1 cellular context compared by ENCODE assay signal in the genomic region with DNA sequence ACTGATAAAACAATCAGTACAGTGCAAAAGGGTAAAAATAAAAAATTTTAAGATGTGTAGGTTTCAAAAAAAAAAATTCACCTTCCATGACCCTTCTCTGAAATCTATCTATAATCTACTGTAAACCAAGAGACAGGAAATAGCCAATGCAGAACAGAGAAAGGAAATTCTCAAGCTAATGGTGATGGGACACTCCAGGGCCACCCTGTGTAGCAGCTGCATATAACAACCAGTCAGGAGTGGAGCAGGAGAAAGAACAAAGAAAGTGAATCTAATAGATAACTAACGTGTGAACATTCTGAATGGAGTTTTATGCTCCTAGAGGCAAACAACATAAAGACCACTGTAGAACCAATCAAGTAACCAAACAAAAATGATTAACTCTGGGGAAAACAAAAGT.
TF ChIP-seq lines count a peak whose summit lies in the region.

No MANE protein-coding gene starts in this region.

TF ChIP-seq in WTC11, 78 proteins besides CTCF, POLR2A, EP300 and RAD21 (continued from another document):
- TF ChIP-seq, protein P1, sequence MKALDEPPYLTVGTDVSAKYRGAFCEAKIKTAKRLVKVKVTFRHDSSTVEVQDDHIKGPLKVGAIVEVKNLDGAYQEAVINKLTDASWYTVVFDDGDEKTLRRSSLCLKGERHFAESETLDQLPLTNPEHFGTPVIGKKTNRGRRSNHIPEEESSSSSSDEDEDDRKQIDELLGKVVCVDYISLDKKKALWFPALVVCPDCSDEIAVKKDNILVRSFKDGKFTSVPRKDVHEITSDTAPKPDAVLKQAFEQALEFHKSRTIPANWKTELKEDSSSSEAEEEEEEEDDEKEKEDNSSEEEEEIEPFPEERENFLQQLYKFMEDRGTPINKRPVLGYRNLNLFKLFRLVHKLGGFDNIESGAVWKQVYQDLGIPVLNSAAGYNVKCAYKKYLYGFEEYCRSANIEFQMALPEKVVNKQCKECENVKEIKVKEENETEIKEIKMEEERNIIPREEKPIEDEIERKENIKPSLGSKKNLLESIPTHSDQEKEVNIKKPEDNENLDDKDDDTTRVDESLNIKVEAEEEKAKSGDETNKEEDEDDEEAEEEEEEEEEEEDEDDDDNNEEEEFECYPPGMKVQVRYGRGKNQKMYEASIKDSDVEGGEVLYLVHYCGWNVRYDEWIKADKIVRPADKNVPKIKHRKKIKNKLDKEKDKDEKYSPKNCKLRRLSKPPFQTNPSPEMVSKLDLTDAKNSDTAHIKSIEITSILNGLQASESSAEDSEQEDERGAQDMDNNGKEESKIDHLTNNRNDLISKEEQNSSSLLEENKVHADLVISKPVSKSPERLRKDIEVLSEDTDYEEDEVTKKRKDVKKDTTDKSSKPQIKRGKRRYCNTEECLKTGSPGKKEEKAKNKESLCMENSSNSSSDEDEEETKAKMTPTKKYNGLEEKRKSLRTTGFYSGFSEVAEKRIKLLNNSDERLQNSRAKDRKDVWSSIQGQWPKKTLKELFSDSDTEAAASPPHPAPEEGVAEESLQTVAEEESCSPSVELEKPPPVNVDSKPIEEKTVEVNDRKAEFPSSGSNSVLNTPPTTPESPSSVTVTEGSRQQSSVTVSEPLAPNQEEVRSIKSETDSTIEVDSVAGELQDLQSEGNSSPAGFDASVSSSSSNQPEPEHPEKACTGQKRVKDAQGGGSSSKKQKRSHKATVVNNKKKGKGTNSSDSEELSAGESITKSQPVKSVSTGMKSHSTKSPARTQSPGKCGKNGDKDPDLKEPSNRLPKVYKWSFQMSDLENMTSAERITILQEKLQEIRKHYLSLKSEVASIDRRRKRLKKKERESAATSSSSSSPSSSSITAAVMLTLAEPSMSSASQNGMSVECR (CRISPR knock-in tag; IDR thresholded peaks at IDR 0.05; ENCODE audit: borderline replicate concordance), result no peak
